Comparison of ENCODE assay signal across 10 cellular contexts in genomic region chr5:145697251-145698016, GRCh38.
A peak's percentile ranks its signal among the peaks of the same experiment; 100 is the strongest.
DNase-seq lines count a peak whose midpoint lies in the region; ATAC-seq and TF ChIP-seq lines count a peak whose summit lies in the region.
"Had no signal": no experiment of that assay in that cellular context is flagged by ENCODE, and none has a peak within 500 bp of the region (broad histone marks: within the 10 kb centered on the region; RNA-seq: fewer than 3 reads in every experiment).

No MANE protein-coding gene starts in this region.

- H3K27ac ChIP-seq in C4-2B, result no peak overlapping the region
- H3K27ac ChIP-seq in CD8-positive, alpha-beta T cell (ENCODE audit: low read depth, low read length), result no peak overlapping the region

- intact Hi-C loops in CD8-positive, alpha-beta T cell (cut with DNase I, micrococcal nuclease), result no loop called here

- H3K9me3 Mint-ChIP-seq in CD8-positive, alpha-beta T cell, result no peaks in the 10 kb centered on the region
- H3K9me3 Mint-ChIP-seq: naive thymus-derived CD4-positive, alpha-beta T cell; T-cell had no signal

- no peaks in the 10 kb centered on the region for H3K4me1 ChIP-seq in CD8-positive, alpha-beta T cell (ENCODE audit: insufficient read depth, low read length)

- H3K9me3 ChIP-seq in CD8-positive, alpha-beta T cell (ENCODE audit: low read length), result no peaks in the 10 kb centered on the region

- no peak overlapping the region for H3K27ac Mint-ChIP-seq in CD8-positive, alpha-beta T cell
- H3K27ac Mint-ChIP-seq: naive thymus-derived CD4-positive, alpha-beta T cell; T-cell had no signal

- no peak overlapping the region for H3K4me3 ChIP-seq in CD8-positive, alpha-beta T cell (ENCODE audit: low read depth, low read length)

- H3K27me3 Mint-ChIP-seq in CD8-positive, alpha-beta T cell (ENCODE audit: low read depth), result no peaks in the 10 kb centered on the region
- H3K27me3 Mint-ChIP-seq: T-cell had no signal

- no peaks in the 10 kb centered on the region for H3K36me3 Mint-ChIP-seq in CD8-positive, alpha-beta T cell
- H3K36me3 Mint-ChIP-seq: naive thymus-derived CD4-positive, alpha-beta T cell; T-cell had no signal

- no peak overlapping the region for H3K4me3 Mint-ChIP-seq in CD8-positive, alpha-beta T cell
- H3K4me3 Mint-ChIP-seq: naive thymus-derived CD4-positive, alpha-beta T cell; T-cell had no signal

- peak; percentile 64 for TF ChIP-seq CTCF in C4-2B (conservative IDR thresholded peaks at IDR 0.05)
- no peak for TF ChIP-seq CTCF in CD8-positive, alpha-beta T cell (IDR thresholded peaks at IDR 0.05)

- ATAC-seq in GM18508 (IDR thresholded peaks at IDR 0.05; ENCODE audit: insufficient read depth, unreplicated experiment) (peak; percentile 88), HG03135 (IDR thresholded peaks at IDR 0.05; ENCODE audit: unreplicated experiment) (peak; percentile 82)
- ATAC-seq in CD8-positive, alpha-beta T cell, result no peak
- ATAC-seq: naive thymus-derived CD4-positive, alpha-beta T cell; T-cell had no signal

- DNase-seq in SW480 (ENCODE audit: low spot score) (peak; percentile 49), iPS-NIHi7 (ENCODE audit: extremely low spot score) (peak; percentile 58), occipital lobe (lab: John Stamatoyannopoulos, UW) (no peak), NCI-H1694 (lab: John Stamatoyannopoulos, UW) (no peak)
- no peak for DNase-seq in CD8-positive, alpha-beta T cell

- CTCF ChIA-PET in CD8-positive, alpha-beta T cell (lab: Charles Lee), result no interaction called here

- POLR2A ChIA-PET in CD8-positive, alpha-beta T cell (lab: Charles Lee), result no interaction called here

- no peaks in the 10 kb centered on the region for H3K4me1 Mint-ChIP-seq in CD8-positive, alpha-beta T cell (ENCODE audit: low read depth)
- H3K4me1 Mint-ChIP-seq: naive thymus-derived CD4-positive, alpha-beta T cell; T-cell had no signal

- H3K27me3 ChIP-seq in CD8-positive, alpha-beta T cell (ENCODE audit: insufficient read depth, low read length), result no peaks in the 10 kb centered on the region

- H3K36me3 ChIP-seq in CD8-positive, alpha-beta T cell (ENCODE audit: insufficient read depth, low read length), result no peaks in the 10 kb centered on the region

Comparison
In these comparisons a context has a peak if more than half of its experiments do, and no peak if none do; other contexts are left out.
1. DNase-seq: peak in SW480 (single experiment) and iPS-NIHi7 (single experiment); none in occipital lobe (single experiment), NCI-H1694 (single experiment) and CD8-positive, alpha-beta T cell (0 of 7).